ENCODE assay signal across 1 cellular context in genomic region chr1:149978547-149979023, GRCh38.
TF ChIP-seq lines count a peak whose summit lies in the region.

No MANE protein-coding gene starts in this region.

TF ChIP-seq in WTC11, 78 proteins besides CTCF, POLR2A, EP300 and RAD21 (continued from another document):
- TF ChIP-seq, protein P1, sequence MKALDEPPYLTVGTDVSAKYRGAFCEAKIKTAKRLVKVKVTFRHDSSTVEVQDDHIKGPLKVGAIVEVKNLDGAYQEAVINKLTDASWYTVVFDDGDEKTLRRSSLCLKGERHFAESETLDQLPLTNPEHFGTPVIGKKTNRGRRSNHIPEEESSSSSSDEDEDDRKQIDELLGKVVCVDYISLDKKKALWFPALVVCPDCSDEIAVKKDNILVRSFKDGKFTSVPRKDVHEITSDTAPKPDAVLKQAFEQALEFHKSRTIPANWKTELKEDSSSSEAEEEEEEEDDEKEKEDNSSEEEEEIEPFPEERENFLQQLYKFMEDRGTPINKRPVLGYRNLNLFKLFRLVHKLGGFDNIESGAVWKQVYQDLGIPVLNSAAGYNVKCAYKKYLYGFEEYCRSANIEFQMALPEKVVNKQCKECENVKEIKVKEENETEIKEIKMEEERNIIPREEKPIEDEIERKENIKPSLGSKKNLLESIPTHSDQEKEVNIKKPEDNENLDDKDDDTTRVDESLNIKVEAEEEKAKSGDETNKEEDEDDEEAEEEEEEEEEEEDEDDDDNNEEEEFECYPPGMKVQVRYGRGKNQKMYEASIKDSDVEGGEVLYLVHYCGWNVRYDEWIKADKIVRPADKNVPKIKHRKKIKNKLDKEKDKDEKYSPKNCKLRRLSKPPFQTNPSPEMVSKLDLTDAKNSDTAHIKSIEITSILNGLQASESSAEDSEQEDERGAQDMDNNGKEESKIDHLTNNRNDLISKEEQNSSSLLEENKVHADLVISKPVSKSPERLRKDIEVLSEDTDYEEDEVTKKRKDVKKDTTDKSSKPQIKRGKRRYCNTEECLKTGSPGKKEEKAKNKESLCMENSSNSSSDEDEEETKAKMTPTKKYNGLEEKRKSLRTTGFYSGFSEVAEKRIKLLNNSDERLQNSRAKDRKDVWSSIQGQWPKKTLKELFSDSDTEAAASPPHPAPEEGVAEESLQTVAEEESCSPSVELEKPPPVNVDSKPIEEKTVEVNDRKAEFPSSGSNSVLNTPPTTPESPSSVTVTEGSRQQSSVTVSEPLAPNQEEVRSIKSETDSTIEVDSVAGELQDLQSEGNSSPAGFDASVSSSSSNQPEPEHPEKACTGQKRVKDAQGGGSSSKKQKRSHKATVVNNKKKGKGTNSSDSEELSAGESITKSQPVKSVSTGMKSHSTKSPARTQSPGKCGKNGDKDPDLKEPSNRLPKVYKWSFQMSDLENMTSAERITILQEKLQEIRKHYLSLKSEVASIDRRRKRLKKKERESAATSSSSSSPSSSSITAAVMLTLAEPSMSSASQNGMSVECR (CRISPR knock-in tag; IDR thresholded peaks at IDR 0.05; ENCODE audit: borderline replicate concordance): no peak
- TF ChIP-seq ZBTB43 (CRISPR knock-in tag; IDR thresholded peaks at IDR 0.05): no peak
- no peak for TF ChIP-seq RORB (CRISPR knock-in tag; IDR thresholded peaks at IDR 0.05)
- no peak for TF ChIP-seq USF1 (CRISPR knock-in tag; IDR thresholded peaks at IDR 0.05)
